ENCODE assay signal across 11 cellular contexts in genomic region chr3:158725348-158725966, GRCh38. TPM values are rescaled to one million over a fixed set of nuclear protein-coding genes. Genes with fewer than 3 reads are reported as not detected.
DNase-seq lines count a peak whose midpoint lies in the region; ATAC-seq and TF ChIP-seq lines count a peak whose summit lies in the region.
"Had no signal": no experiment of that assay in that cellular context is flagged by ENCODE, and none has a peak within 500 bp of the region (broad histone marks: within the 10 kb centered on the region; RNA-seq: fewer than 3 reads in every experiment).

No MANE protein-coding gene starts in this region.

- DNase-seq in T-helper 2 cell treated with Interferon-gamma antibody and Interleukin-4, amounts not matched to agents 5 μg/mL and 100 μg/mL, for 36 hours (ENCODE audit: low spot score) = peak; percentile 40
- DNase-seq in T-helper 2 cell (no peak), adipocyte (ENCODE audit: low read depth) (peak; percentile 94), left ventricle myocardium inferior (no peak), foreskin melanocyte (no peak), NCI-H1694 treated with DMSO at 0.1 percent for 48 hours (lab: John Stamatoyannopoulos, UW) (no peak)
- peak; percentile 14 for DNase-seq in stimulated activated naive CD8-positive, alpha-beta T cell treated with anti-CD3 and anti-CD28 coated beads, Interleukin-15, Interleukin-2, amounts not matched to agents 100 U/mL and 50 U/mL, for 24 hours
- DNase-seq: activated B cell treated with CpG ODN at 0.5 μM for 24 hours had no signal

- no peak overlapping the region for H3K4me3 Mint-ChIP-seq in T-helper 2 cell treated with Interferon-gamma antibody and Interleukin-4, amounts not matched to agents 5 μg/mL and 100 μg/mL, for 36 hours
- H3K4me3 Mint-ChIP-seq: activated B cell treated with CpG ODN at 0.5 μM for 24 hours had no signal

- H3K9ac ChIP-seq in adipocyte (ENCODE audit: low read length) = peak overlapping the region; percentile 49
- H3K9ac ChIP-seq: BLaER1 had no signal

- no peak for TF ChIP-seq CTCF in left ventricle myocardium inferior (IDR thresholded peaks at IDR 0.05; ENCODE audit: borderline replicate concordance)

- H3K27me3 Mint-ChIP-seq in T-helper 2 cell treated with Interferon-gamma antibody and Interleukin-4, amounts not matched to agents 5 μg/mL and 100 μg/mL, for 36 hours (ENCODE audit: low read depth) = no peaks in the 10 kb centered on the region
- H3K27me3 Mint-ChIP-seq: activated B cell treated with CpG ODN at 0.5 μM for 24 hours had no signal

- intact Hi-C loops in left ventricle myocardium inferior (cut with micrococcal nuclease) = loop anchor here (5.0 to 10.0 kb wide), 2 partner anchors 51 to 67 kb away; partner anchors contain the start of gene LXN

- H3K4me1 ChIP-seq in adipocyte (ENCODE audit: control insufficient read depth, insufficient read depth, low read length) (peaks cover 39% of the 10 kb centered on the region), left ventricle myocardium inferior (peaks cover 43% of the 10 kb centered on the region)

- no peaks in the 10 kb centered on the region for H3K27me3 ChIP-seq in adipocyte (replicated peaks; ENCODE audit: control insufficient read depth, insufficient read depth, low read length)
- no peaks in the 10 kb centered on the region for H3K27me3 ChIP-seq in left ventricle myocardium inferior (ENCODE audit: low read depth)
- H3K27me3 ChIP-seq: BLaER1 had no signal

- H3K36me3 ChIP-seq in adipocyte (ENCODE audit: control insufficient read depth, insufficient read depth, low read length, severe bottlenecking) (no peaks in the 10 kb centered on the region), left ventricle myocardium inferior (no peaks in the 10 kb centered on the region)

- peak overlapping the region; percentile 44 for H3K4me3 ChIP-seq in adipocyte (ENCODE audit: low read length)
- H3K4me3 ChIP-seq in left ventricle myocardium inferior = no peak overlapping the region
- H3K4me3 ChIP-seq: BLaER1, skin epidermis had no signal

- peaks cover 24% of the 10 kb centered on the region for H3K4me1 Mint-ChIP-seq in T-helper 2 cell treated with Interferon-gamma antibody and Interleukin-4, amounts not matched to agents 5 μg/mL and 100 μg/mL, for 36 hours (ENCODE audit: low read depth)

- H3K9me3 Mint-ChIP-seq in T-helper 2 cell treated with Interferon-gamma antibody and Interleukin-4, amounts not matched to agents 5 μg/mL and 100 μg/mL, for 36 hours = no peaks in the 10 kb centered on the region
- H3K9me3 Mint-ChIP-seq: activated B cell treated with CpG ODN at 0.5 μM for 24 hours had no signal

- peak overlapping the region; percentile 64 for H3K27ac ChIP-seq in left ventricle myocardium inferior (replicated peaks)
- H3K27ac ChIP-seq: BLaER1 had no signal

- H3K27ac Mint-ChIP-seq in T-helper 2 cell treated with Interferon-gamma antibody and Interleukin-4, amounts not matched to agents 5 μg/mL and 100 μg/mL, for 36 hours = no peak overlapping the region
- H3K27ac Mint-ChIP-seq: activated B cell treated with CpG ODN at 0.5 μM for 24 hours had no signal

- H3K9me3 ChIP-seq in adipocyte (ENCODE audit: control insufficient read depth, low read length) (no peaks in the 10 kb centered on the region), left ventricle myocardium inferior (replicated peaks) (no peaks in the 10 kb centered on the region)

- ATAC-seq in stimulated activated naive CD8-positive, alpha-beta T cell treated with anti-CD3 and anti-CD28 coated beads, Interleukin-15, Interleukin-2, amounts not matched to agents 100 U/mL and 50 U/mL, for 24 hours = peak; percentile 81
- ATAC-seq in GM19455 (IDR thresholded peaks at IDR 0.05; ENCODE audit: unreplicated experiment) = no peak

- peaks cover 15% of the 10 kb centered on the region for H3K36me3 Mint-ChIP-seq in T-helper 2 cell treated with Interferon-gamma antibody and Interleukin-4, amounts not matched to agents 5 μg/mL and 100 μg/mL, for 36 hours (ENCODE audit: low read depth)

RNA-seq across cellular contexts. Expression of gene RARRES1, which starts 6.8 kb away (rescaled TPM):
- total RNA-seq in left ventricle myocardium inferior = 8.4 TPM
- total RNA-seq: activated B cell treated with CpG ODN at 0.5 μM for 24 hours had no signal

RNA-seq across cellular contexts. Expression of gene LXN, which starts 53.0 kb away (rescaled TPM):
- total RNA-seq in left ventricle myocardium inferior = 3.2 TPM

Comparison
In these comparisons a context has a peak if more than half of its experiments do, and no peak if none do; other contexts are left out.
1. DNase-seq: peak in T-helper 2 cell treated with Interferon-gamma antibody and Interleukin-4, amounts not matched to agents 5 μg/mL and 100 μg/mL, for 36 hours (single experiment), adipocyte (single experiment) and stimulated activated naive CD8-positive, alpha-beta T cell treated with anti-CD3 and anti-CD28 coated beads, Interleukin-15, Interleukin-2, amounts not matched to agents 100 U/mL and 50 U/mL, for 24 hours (single experiment); none in T-helper 2 cell (0 of 5), left ventricle myocardium inferior (single experiment), foreskin melanocyte (single experiment) and NCI-H1694 treated with DMSO at 0.1 percent for 48 hours (single experiment).